8 cellular contexts compared by ENCODE assay signal in genomic region chr5:177131711-177132503, GRCh38. TPM values are rescaled to one million over a fixed set of nuclear protein-coding genes. Genes with fewer than 3 reads are reported as not detected.
DNase-seq lines count a peak whose midpoint lies in the region; ATAC-seq and TF ChIP-seq lines count a peak whose summit lies in the region.

No MANE protein-coding gene starts in this region.

- H3K27me3 Mint-ChIP-seq in T-cell, result no peaks in the 10 kb centered on the region

- H3K27me3 ChIP-seq in neutrophil, result no peaks in the 10 kb centered on the region

- peaks cover 32 to 34% of the 10 kb centered on the region in 2 experiments for H3K4me1 ChIP-seq in neutrophil (ENCODE audit: control insufficient read depth in 1 of 2, insufficient read depth in 1 of 2, low read depth in 1 of 2, low read length in 1 of 2)

- peaks cover 55 to 63% (median 59%) of the 10 kb centered on the region in 3 donors for H3K4me1 Mint-ChIP-seq in T-cell

- no peak for ATAC-seq in T-cell (replicated peaks in 1 of 4)
- ATAC-seq in HG03354 (IDR thresholded peaks at IDR 0.05; ENCODE audit: poor library complexity, severe bottlenecking, unreplicated experiment), result no peak

- peaks cover 8% of the 10 kb centered on the region for H3K36me3 Mint-ChIP-seq in T-cell

- no peak for TF ChIP-seq CTCF in neutrophil (IDR thresholded peaks at IDR 0.05)

- H3K36me3 ChIP-seq in neutrophil, result peaks cover 18% of the 10 kb centered on the region

- CTCF ChIA-PET in T-cell (lab: Charles Lee), result no interaction called here

- H3K4me3 Mint-ChIP-seq in T-cell, result peak overlapping the region; percentile 41 to 68 (median 55)

- no peaks in the 10 kb centered on the region for H3K9me3 ChIP-seq in neutrophil

- peak; percentile 39 for DNase-seq in Ammon's horn (ENCODE audit: low spot score)
- peak in 2 of 34 experiments; percentile 11 to 19 for DNase-seq in T-cell
- peak in 37 of 42 donors; percentile 12 to 78 (median 52) for DNase-seq in head of caudate nucleus
- DNase-seq in activated CD4-positive, CD25-positive, alpha-beta regulatory T cell (lab: John Stamatoyannopoulos, UW), result no peak
- DNase-seq in NCI-H187 (lab: John Stamatoyannopoulos, UW), result no peak
- DNase-seq in NCI-H226, result no peak

- intact Hi-C loops in head of caudate nucleus (cut with DNase I), result no loop called here

- H3K4me3 ChIP-seq in neutrophil (ENCODE audit: low read depth in 1 of 2, low read length in 1 of 2), result peak overlapping the region; percentile 91 to 98

- peak overlapping the region; percentile 98 for H3K27ac ChIP-seq in neutrophil

- POLR2A ChIA-PET in T-cell (lab: Charles Lee), result interaction anchor here in 1 of 2 donors (0.6 kb wide), 1 partner anchor 10 kb away, joined by 6 read pairs; no protein-coding TSS in a partner anchor

- no peaks in the 10 kb centered on the region for H3K9me3 Mint-ChIP-seq in T-cell

- peak overlapping the region; percentile 75 to 89 for H3K27ac Mint-ChIP-seq in T-cell

RNA-seq across cellular contexts. Expression of gene NSD1, which starts 1.7 kb away (rescaled TPM):
- total RNA-seq in T-cell, result 100 to 1,000 TPM in 3 of 5 donors, 10 to 100 TPM in 2; 89.5 to 113 (median 103) TPM

RNA-seq across cellular contexts. Expression of gene FGFR4, which starts 45.2 kb away (rescaled TPM):
- total RNA-seq in T-cell, result 1 to 10 TPM; 1.6 to 5.1 (median 3.2) TPM

Comparison
In these comparisons a context has a peak if more than half of its experiments do, and no peak if none do; other contexts are left out.
1. DNase-seq: peak in Ammon's horn (single experiment) and head of caudate nucleus (37 of 42); none in activated CD4-positive, CD25-positive, alpha-beta regulatory T cell (0 of 4), NCI-H187 (0 of 2) and NCI-H226 (single experiment).